Comparison of ENCODE assay signal across 12 cellular contexts in the genomic region with DNA sequence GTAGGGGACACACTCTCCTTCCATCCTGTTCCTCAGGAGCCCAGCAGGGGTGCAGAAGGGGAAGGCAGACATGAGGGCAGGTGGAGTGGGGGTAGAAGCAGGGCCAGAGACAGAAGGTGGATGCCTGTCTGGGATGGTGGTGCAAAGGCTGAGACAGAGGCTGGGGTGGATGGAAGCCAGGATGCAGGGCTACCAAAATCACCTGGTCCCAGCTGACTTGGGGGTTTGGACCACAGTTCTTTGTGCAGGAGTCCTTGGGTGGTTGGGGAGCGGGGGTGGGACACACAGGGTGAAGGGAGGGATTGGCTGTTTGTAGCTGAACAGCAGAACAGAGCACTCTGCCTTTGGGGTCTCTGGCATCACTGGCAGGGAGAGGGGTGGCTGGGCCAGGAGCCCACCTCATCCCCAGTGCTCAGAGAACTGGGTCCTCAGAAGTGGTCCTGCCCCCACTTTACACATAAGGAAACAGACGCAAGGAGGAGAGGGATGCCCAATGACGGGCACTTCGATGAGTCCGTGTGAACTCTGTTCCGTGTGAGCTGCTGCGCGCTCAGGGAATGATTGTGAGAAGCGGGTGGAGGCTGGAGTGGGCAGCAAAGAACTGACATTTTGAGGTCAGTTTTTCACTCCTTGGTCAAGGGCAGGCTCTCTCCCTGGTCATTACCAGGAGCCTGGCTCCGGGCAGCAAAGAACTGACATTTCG. TPM values are rescaled to one million over a fixed set of nuclear protein-coding genes. Genes with fewer than 3 reads are reported as not detected.
A peak's percentile ranks its signal among the peaks of the same experiment; 100 is the strongest.
DNase-seq lines count a peak whose midpoint lies in the region; ATAC-seq, FAIRE-seq and TF ChIP-seq lines count a peak whose summit lies in the region.
"Had no signal": no experiment of that assay in that cellular context is flagged by ENCODE, and none has a peak within 500 bp of the region (broad histone marks: within the 10 kb centered on the region; RNA-seq: fewer than 3 reads in every experiment).

No MANE protein-coding gene starts in this region.

- in situ Hi-C loops in HepG2 (cut with HindIII; ENCODE audit: extremely low pct_ligation_motif_present, low pct_unique_long_range_greater_than_20kb): no loop called here

- H3K9ac ChIP-seq in liver (ENCODE audit: low read depth in 1 of 2, low read length in 2 of 2) (no peak overlapping the region), HepG2 (ENCODE audit: insufficient read depth, low read depth, low read length) (no peak overlapping the region)

- no peak for TF ChIP-seq RAD21 in liver (IDR thresholded peaks at IDR 0.05)
- no peak for TF ChIP-seq RAD21 in HepG2 (CRISPR knock-in tag; IDR thresholded peaks at IDR 0.05)

- H3K36me3 ChIP-seq in liver (ENCODE audit: control insufficient read depth in 4 of 4, insufficient read depth in 3 of 4, low read depth in 1 of 4, low read length in 3 of 4) (peaks cover 0 to 21% (median 6%) of the 10 kb centered on the region in 4 donors), HepG2 (replicated peaks in 1 of 2; ENCODE audit: control insufficient read depth in 1 of 2, insufficient read depth in 2 of 2, low read length in 2 of 2) (peaks cover 0 to 3% of the 10 kb centered on the region in 2 experiments; a peak in 1 of 5 replicates), osteoblast (ENCODE audit: insufficient read depth, low read length) (peaks cover 64% of the 10 kb centered on the region)

- H3K27me3 ChIP-seq in liver (ENCODE audit: control insufficient read depth in 4 of 4, insufficient read depth in 4 of 4, low read length in 3 of 4): no peaks in the 10 kb centered on the region
- no peaks in the 10 kb centered on the region for H3K27me3 ChIP-seq in HepG2 (ENCODE audit: control insufficient read depth in 1 of 2, insufficient read depth in 2 of 2, low read length in 2 of 2)
- no peaks in the 10 kb centered on the region for H3K27me3 ChIP-seq in osteoblast (ENCODE audit: insufficient read depth, low read length)
- H3K27me3 ChIP-seq: BE2C had no signal

- CTCF ChIA-PET in HepG2 (lab: Yijun Ruan, JAX; ENCODE audit: low intra/inter-chr PET ratio, low total read pairs): no interaction called here

- POLR2A ChIA-PET in HepG2 (lab: Yijun Ruan, JAX): no interaction called here

- no peak for TF ChIP-seq CTCF in liver (IDR thresholded peaks at IDR 0.05; ENCODE audit: low read depth, low read length, missing input control)
- TF ChIP-seq CTCF in HepG2 (CRISPR knock-in tag; IDR thresholded peaks at IDR 0.05): no peak
- peak; percentile 29 for TF ChIP-seq CTCF in fibroblast of the aortic adventitia (IDR thresholded peaks at IDR 0.05; ENCODE audit: insufficient read depth, low read length)
- TF ChIP-seq CTCF in osteoblast (IDR thresholded peaks at IDR 0.05; ENCODE audit: extremely low read depth, low read depth, low read length): peak; percentile 15

- H2AFZ ChIP-seq in HepG2 (ENCODE audit: low read length) (no peak overlapping the region), osteoblast (ENCODE audit: low read length) (no peak overlapping the region)

- BruUV-seq in HepG2 (replicated peaks; lab: Mats Ljungman, UMichigan): no TSS peak

- peak overlapping the region; percentile 9 to 14 (median 12) for H3K4me3 ChIP-seq in liver (ENCODE audit: low read depth in 1 of 3, low read length in 3 of 3)
- no peak overlapping the region for H3K4me3 ChIP-seq in HepG2 (replicated peaks in 1 of 3; ENCODE audit: insufficient read depth in 1 of 3, low read depth in 2 of 3, low read length in 3 of 3)
- H3K4me3 ChIP-seq in fibroblast of the aortic adventitia (ENCODE audit: low read depth, low read length): peak overlapping the region; percentile 72
- H3K4me3 ChIP-seq in osteoblast (ENCODE audit: insufficient read depth, low read length): peak overlapping the region; percentile 96

- ATAC-seq in HepG2: no peak
- no peak for ATAC-seq in GM21447 (IDR thresholded peaks at IDR 0.05; ENCODE audit: unreplicated experiment)

- intact Hi-C loops in HepG2 (cut with micrococcal nuclease; ENCODE audit: unreplicated experiment): loop anchor here (1.0 kb wide), 1 partner anchor 25 kb away; no protein-coding TSS in a partner anchor

- no peak for FAIRE-seq in HepG2 (lab: Jason Lieb, UNC)
- FAIRE-seq: small intestine had no signal

- no peak for TF ChIP-seq POLR2A in HepG2 (IDR thresholded peaks at IDR 0.05; ENCODE audit: insufficient read depth in 1 of 2, low read depth in 2 of 2, low read length in 2 of 2)

- H3K9me3 ChIP-seq in liver (ENCODE audit: control insufficient read depth in 4 of 4, low read length in 3 of 4) (no peaks in the 10 kb centered on the region), HepG2 (ENCODE audit: low read length) (no peaks in the 10 kb centered on the region), osteoblast (ENCODE audit: low read depth, low read length) (no peaks in the 10 kb centered on the region)
- H3K9me3 ChIP-seq: BE2C had no signal

- H3K79me2 ChIP-seq in HepG2 (ENCODE audit: insufficient read depth, low read length) (no peaks in the 10 kb centered on the region), osteoblast (ENCODE audit: insufficient read depth, low read length) (peaks cover 69% of the 10 kb centered on the region)

- H3K4me2 ChIP-seq in HepG2 (ENCODE audit: low read depth, low read length): no peak overlapping the region
- H3K4me2 ChIP-seq in osteoblast (ENCODE audit: insufficient read depth, low read length): peak overlapping the region; percentile 91

- TF ChIP-seq EP300 in HepG2 (IDR thresholded peaks at IDR 0.05; ENCODE audit: low read depth in 2 of 2, low read length in 2 of 2) (no peak), HepG2 (CRISPR knock-in tag; IDR thresholded peaks at IDR 0.05; ENCODE audit: borderline replicate concordance) (no peak)

- H3K4me1 ChIP-seq in liver (ENCODE audit: control insufficient read depth in 4 of 4, insufficient read depth in 4 of 4, low read length in 3 of 4) (no peaks in the 10 kb centered on the region), HepG2 (ENCODE audit: insufficient read depth, low read length) (peaks cover 9% of the 10 kb centered on the region), osteoblast (ENCODE audit: insufficient read depth, low read length) (peaks cover 39% of the 10 kb centered on the region)
- H3K4me1 ChIP-seq: BE2C had no signal

- H4K20me1 ChIP-seq in HepG2 (ENCODE audit: insufficient read depth, low read length) (no peaks in the 10 kb centered on the region), osteoblast (ENCODE audit: insufficient read depth, low read length) (peaks cover 59% of the 10 kb centered on the region)

- no peak for DNase-seq in HepG2 (ENCODE audit: low spot score)
- DNase-seq in fibroblast of the aortic adventitia (ENCODE audit: low read depth): no peak
- DNase-seq in osteoblast (ENCODE audit: insufficient read length, low spot score, missing footprints): peak; percentile 82
- no peak for DNase-seq in NCI-H82 treated with DMSO at 0.1 percent for 48 hours (lab: John Stamatoyannopoulos, UW; ENCODE audit: unreplicated experiment)
- DNase-seq in effector CD4-positive, alpha-beta T cell: no peak
- DNase-seq in AG08396 (ENCODE audit: low spot score): no peak
- DNase-seq: activated effector memory CD4-positive, alpha-beta T cell treated with anti-CD3 and anti-CD28 coated beads, Interleukin-2, amount 50 U/mL, for 16 hours; BE2C; NCI-H446 treated with DMSO at 0.1 percent for 48 hours; small intestine had no signal

- WGBS in liver: 83% methylated on average over 11 of the region's 11 CpGs
- WGBS in HepG2 (ENCODE audit: low lambda C conversion rate): 92% methylated on average over 8 of the region's 11 CpGs

- H3K27ac ChIP-seq in liver (ENCODE audit: low read depth in 1 of 2, low read length in 2 of 2): peak overlapping the region; percentile 15 to 34
- no peak overlapping the region for H3K27ac ChIP-seq in HepG2 (ENCODE audit: extremely low read length, insufficient read depth, low read length)
- peak overlapping the region; percentile 96 for H3K27ac ChIP-seq in osteoblast (ENCODE audit: low read depth, low read length)

RNA-seq across cellular contexts. Expression of a gene that starts 1.8 kb away (rescaled TPM):
- total RNA-seq in liver (100 to 1,000 TPM in 1 of 2 donors, 1 to 10 TPM in 1; 7.4 to 168 TPM), HepG2 (2016; rRNA removed; fragmentation: Illumina TruSeq; extraction: Trizol) (75.4 and 93.7 TPM in 2 replicates), fibroblast of the aortic adventitia (ENCODE audit: low replicate concordance) (369 and 631 TPM in 2 replicates), osteoblast (3,614 and 3,853 TPM in 2 replicates)
- polyA plus RNA-seq in liver (100 to 1,000 TPM in 1 of 2 donors, 10 to 100 TPM in 1; 24.6 to 309 TPM), HepG2 (2011; rRNA removed) (12.6 and 14.1 TPM in 2 replicates)
- total RNA-seq in HepG2 (2016; cell fraction: cytosol; rRNA removed; fragmentation: Illumina TruSeq; extraction: Trizol; ENCODE audit: low read depth): 15.8 and 16.5 TPM in 2 replicates
- 83.7 and 102 TPM in 2 replicates for total RNA-seq in HepG2 (2016; cell fraction: insoluble cytoplasmic fraction; rRNA removed; fragmentation: Illumina TruSeq; extraction: Trizol)
- 20.1 and 22.3 TPM in 2 replicates for total RNA-seq in HepG2 (2016; cell fraction: membrane; rRNA removed; fragmentation: Illumina TruSeq; extraction: Trizol)
- total RNA-seq in HepG2 (2016; cell fraction: nucleus; rRNA removed; fragmentation: Illumina TruSeq; extraction: Trizol): 36.8 and 37.1 TPM in 2 replicates
- polyA plus RNA-seq in HepG2 (2011; cell fraction: cytosol; rRNA removed): 11.6 and 11.8 TPM in 2 replicates
- 25.0 and 34.5 TPM in 2 replicates for polyA plus RNA-seq in HepG2 (2011; cell fraction: nucleus; rRNA removed)
- 3.6 and 5.8 TPM in 2 replicates for polyA plus RNA-seq in HepG2 (2012)
- polyA plus RNA-seq in HepG2 (2016; cell fraction: cytosol; fragmentation: Illumina TruSeq; extraction: Trizol; ENCODE audit: low read depth): 19.4 and 20.0 TPM in 2 replicates
- 110 TPM in 2 replicates for polyA plus RNA-seq in HepG2 (2016; cell fraction: insoluble cytoplasmic fraction; fragmentation: Illumina TruSeq; extraction: Trizol; ENCODE audit: low read depth)
- 20.4 and 20.8 TPM in 2 replicates for polyA plus RNA-seq in HepG2 (2016; cell fraction: membrane; fragmentation: Illumina TruSeq; extraction: Trizol; ENCODE audit: low read depth)
- polyA plus RNA-seq in HepG2 (2016; cell fraction: nucleus; fragmentation: Illumina TruSeq; extraction: Trizol; ENCODE audit: insufficient read depth, low read depth): 55.4 and 61.9 TPM in 2 replicates
- polyA minus RNA-seq in HepG2 (2011; rRNA and poly(A)+ RNA removed; ENCODE audit: low replicate concordance): 1.5 and 8.0 TPM in 2 replicates
- 2.4 and 3.3 TPM in 2 replicates for polyA minus RNA-seq in HepG2 (2011; cell fraction: cytosol; rRNA and poly(A)+ RNA removed)
- polyA minus RNA-seq in HepG2 (2011; cell fraction: nucleus; rRNA and poly(A)+ RNA removed): 5.0 and 7.5 TPM in 2 replicates

RNA-seq across cellular contexts. Expression of a gene that starts 22.4 kb away (rescaled TPM):
- total RNA-seq in liver: 10 to 100 TPM; 21.7 to 42.9 TPM
- 10 to 100 TPM; 11.2 to 23.1 TPM for polyA plus RNA-seq in liver
- 6.8 and 11.5 TPM in 2 replicates for total RNA-seq in HepG2 (2016; rRNA removed; fragmentation: Illumina TruSeq; extraction: Trizol)
- total RNA-seq in HepG2 (2016; cell fraction: cytosol; rRNA removed; fragmentation: Illumina TruSeq; extraction: Trizol; ENCODE audit: low read depth): 8.7 and 10.3 TPM in 2 replicates
- 6.4 and 12.0 TPM in 2 replicates for total RNA-seq in HepG2 (2016; cell fraction: insoluble cytoplasmic fraction; rRNA removed; fragmentation: Illumina TruSeq; extraction: Trizol)
- total RNA-seq in HepG2 (2016; cell fraction: membrane; rRNA removed; fragmentation: Illumina TruSeq; extraction: Trizol): 8.6 and 9.5 TPM in 2 replicates
- 15.6 and 17.2 TPM in 2 replicates for total RNA-seq in HepG2 (2016; cell fraction: nucleus; rRNA removed; fragmentation: Illumina TruSeq; extraction: Trizol)
- 26.8 and 28.0 TPM in 2 replicates for polyA plus RNA-seq in HepG2 (2011; rRNA removed)
- 10.5 and 14.3 TPM in 2 replicates for polyA plus RNA-seq in HepG2 (2011; cell fraction: cytosol; rRNA removed)
- 82.0 and 109 TPM in 2 replicates for polyA plus RNA-seq in HepG2 (2011; cell fraction: nucleus; rRNA removed)
- 15.1 and 15.4 TPM in 2 replicates for polyA plus RNA-seq in HepG2 (2012)
- polyA plus RNA-seq in HepG2 (2016; cell fraction: cytosol; fragmentation: Illumina TruSeq; extraction: Trizol; ENCODE audit: low read depth): 1.9 and 2.2 TPM in 2 replicates
- 7.8 and 8.9 TPM in 2 replicates for polyA plus RNA-seq in HepG2 (2016; cell fraction: insoluble cytoplasmic fraction; fragmentation: Illumina TruSeq; extraction: Trizol; ENCODE audit: low read depth)
- 6.0 and 6.6 TPM in 2 replicates for polyA plus RNA-seq in HepG2 (2016; cell fraction: membrane; fragmentation: Illumina TruSeq; extraction: Trizol; ENCODE audit: low read depth)
- 24.9 and 26.7 TPM in 2 replicates for polyA plus RNA-seq in HepG2 (2016; cell fraction: nucleus; fragmentation: Illumina TruSeq; extraction: Trizol; ENCODE audit: insufficient read depth, low read depth)
- polyA minus RNA-seq in HepG2 (2011; rRNA and poly(A)+ RNA removed; ENCODE audit: low replicate concordance): 25.1 and 71.4 TPM in 2 replicates
- polyA minus RNA-seq in HepG2 (2011; cell fraction: cytosol; rRNA and poly(A)+ RNA removed): 11.7 and 19.1 TPM in 2 replicates
- 32.3 and 34.8 TPM in 2 replicates for polyA minus RNA-seq in HepG2 (2011; cell fraction: nucleus; rRNA and poly(A)+ RNA removed)
- 8.6 and 12.9 TPM in 2 replicates for total RNA-seq in fibroblast of the aortic adventitia (ENCODE audit: low replicate concordance)
- 27.5 and 35.7 TPM in 2 replicates for total RNA-seq in osteoblast

RNA-seq across cellular contexts. Expression of a gene that starts 30.9 kb away (rescaled TPM):
- total RNA-seq in liver: 10 to 100 TPM; 19.7 to 32.3 TPM
- polyA plus RNA-seq in liver: 10 to 100 TPM in 1 of 2 donors, 1 to 10 TPM in 1; 7.3 to 12.7 TPM
- 6.8 and 13.8 TPM in 2 replicates for total RNA-seq in HepG2 (2016; rRNA removed; fragmentation: Illumina TruSeq; extraction: Trizol)
- 7.8 and 8.9 TPM in 2 replicates for total RNA-seq in HepG2 (2016; cell fraction: cytosol; rRNA removed; fragmentation: Illumina TruSeq; extraction: Trizol; ENCODE audit: low read depth)
- 8.1 and 12.0 TPM in 2 replicates for total RNA-seq in HepG2 (2016; cell fraction: insoluble cytoplasmic fraction; rRNA removed; fragmentation: Illumina TruSeq; extraction: Trizol)
- total RNA-seq in HepG2 (2016; cell fraction: membrane; rRNA removed; fragmentation: Illumina TruSeq; extraction: Trizol): 6.1 and 6.3 TPM in 2 replicates
- 16.5 and 17.3 TPM in 2 replicates for total RNA-seq in HepG2 (2016; cell fraction: nucleus; rRNA removed; fragmentation: Illumina TruSeq; extraction: Trizol)
- polyA plus RNA-seq in HepG2 (2011; rRNA removed): 13.4 and 14.4 TPM in 2 replicates
- 6.8 and 10.0 TPM in 2 replicates for polyA plus RNA-seq in HepG2 (2011; cell fraction: cytosol; rRNA removed)
- polyA plus RNA-seq in HepG2 (2011; cell fraction: nucleus; rRNA removed): 63.6 and 86.3 TPM in 2 replicates
- 4.8 and 7.7 TPM in 2 replicates for polyA plus RNA-seq in HepG2 (2012)
- polyA plus RNA-seq in HepG2 (2016; cell fraction: cytosol; fragmentation: Illumina TruSeq; extraction: Trizol; ENCODE audit: low read depth): 1.6 and 1.8 TPM in 2 replicates
- polyA plus RNA-seq in HepG2 (2016; cell fraction: insoluble cytoplasmic fraction; fragmentation: Illumina TruSeq; extraction: Trizol; ENCODE audit: low read depth): 7.1 and 8.6 TPM in 2 replicates
- 3.0 and 4.2 TPM in 2 replicates for polyA plus RNA-seq in HepG2 (2016; cell fraction: membrane; fragmentation: Illumina TruSeq; extraction: Trizol; ENCODE audit: low read depth)
- polyA plus RNA-seq in HepG2 (2016; cell fraction: nucleus; fragmentation: Illumina TruSeq; extraction: Trizol; ENCODE audit: insufficient read depth, low read depth): 59.8 and 63.8 TPM in 2 replicates
- polyA minus RNA-seq in HepG2 (2011; rRNA and poly(A)+ RNA removed; ENCODE audit: low replicate concordance): 16.5 and 37.7 TPM in 2 replicates
- 3.3 and 6.0 TPM in 2 replicates for polyA minus RNA-seq in HepG2 (2011; cell fraction: cytosol; rRNA and poly(A)+ RNA removed)
- 13.0 and 13.4 TPM in 2 replicates for polyA minus RNA-seq in HepG2 (2011; cell fraction: nucleus; rRNA and poly(A)+ RNA removed)
- 42.6 and 46.3 TPM in 2 replicates for total RNA-seq in fibroblast of the aortic adventitia (ENCODE audit: low replicate concordance)
- total RNA-seq in osteoblast: 44.5 and 51.9 TPM in 2 replicates

RNA-seq across cellular contexts. Expression of a gene that starts 31.5 kb away (rescaled TPM):
- total RNA-seq in liver: 1 to 10 TPM; 6.0 to 6.1 TPM
- polyA plus RNA-seq in liver: 1 to 10 TPM; 4.6 to 6.2 TPM
- total RNA-seq in HepG2 (2016; rRNA removed; fragmentation: Illumina TruSeq; extraction: Trizol): 10.7 and 12.4 TPM in 2 replicates
- total RNA-seq in HepG2 (2016; cell fraction: cytosol; rRNA removed; fragmentation: Illumina TruSeq; extraction: Trizol; ENCODE audit: low read depth): 4.7 and 5.5 TPM in 2 replicates
- 10.0 and 10.5 TPM in 2 replicates for total RNA-seq in HepG2 (2016; cell fraction: insoluble cytoplasmic fraction; rRNA removed; fragmentation: Illumina TruSeq; extraction: Trizol)
- 8.0 and 9.2 TPM in 2 replicates for total RNA-seq in HepG2 (2016; cell fraction: membrane; rRNA removed; fragmentation: Illumina TruSeq; extraction: Trizol)
- total RNA-seq in HepG2 (2016; cell fraction: nucleus; rRNA removed; fragmentation: Illumina TruSeq; extraction: Trizol): 11.2 and 11.4 TPM in 2 replicates
- polyA plus RNA-seq in HepG2 (2011; rRNA removed): 12.6 and 12.8 TPM in 2 replicates
- polyA plus RNA-seq in HepG2 (2011; cell fraction: cytosol; rRNA removed): 5.0 and 8.9 TPM in 2 replicates
- 20.8 and 21.2 TPM in 2 replicates for polyA plus RNA-seq in HepG2 (2011; cell fraction: nucleus; rRNA removed)
- 9.1 and 10.6 TPM in 2 replicates for polyA plus RNA-seq in HepG2 (2012)
- polyA plus RNA-seq in HepG2 (2016; cell fraction: cytosol; fragmentation: Illumina TruSeq; extraction: Trizol; ENCODE audit: low read depth): 2.7 and 3.1 TPM in 2 replicates
- polyA plus RNA-seq in HepG2 (2016; cell fraction: insoluble cytoplasmic fraction; fragmentation: Illumina TruSeq; extraction: Trizol; ENCODE audit: low read depth): 10.6 and 13.7 TPM in 2 replicates
- 4.7 and 5.8 TPM in 2 replicates for polyA plus RNA-seq in HepG2 (2016; cell fraction: membrane; fragmentation: Illumina TruSeq; extraction: Trizol; ENCODE audit: low read depth)
- 26.2 and 27.4 TPM in 2 replicates for polyA plus RNA-seq in HepG2 (2016; cell fraction: nucleus; fragmentation: Illumina TruSeq; extraction: Trizol; ENCODE audit: insufficient read depth, low read depth)
- 20.7 and 43.7 TPM in 2 replicates for polyA minus RNA-seq in HepG2 (2011; rRNA and poly(A)+ RNA removed; ENCODE audit: low replicate concordance)
- 10.5 and 12.9 TPM in 2 replicates for polyA minus RNA-seq in HepG2 (2011; cell fraction: cytosol; rRNA and poly(A)+ RNA removed)
- polyA minus RNA-seq in HepG2 (2011; cell fraction: nucleus; rRNA and poly(A)+ RNA removed): 18.7 and 20.5 TPM in 2 replicates
- 15.4 and 19.3 TPM in 2 replicates for total RNA-seq in fibroblast of the aortic adventitia (ENCODE audit: low replicate concordance)
- 13.4 and 14.7 TPM in 2 replicates for total RNA-seq in osteoblast

RNA-seq across cellular contexts. Expression of a gene that starts 56.9 kb away (rescaled TPM):
- total RNA-seq in liver (10 to 100 TPM; 33.4 to 39.8 TPM), HepG2 (2016; rRNA removed; fragmentation: Illumina TruSeq; extraction: Trizol) (104 and 178 TPM in 2 replicates), fibroblast of the aortic adventitia (ENCODE audit: low replicate concordance) (161 and 328 TPM in 2 replicates), osteoblast (141 and 151 TPM in 2 replicates)
- polyA plus RNA-seq in liver (10 to 100 TPM; 12.7 to 16.4 TPM), HepG2 (2011; rRNA removed) (27.0 and 28.8 TPM in 2 replicates)
- total RNA-seq in HepG2 (2016; cell fraction: cytosol; rRNA removed; fragmentation: Illumina TruSeq; extraction: Trizol; ENCODE audit: low read depth): 34.4 and 37.3 TPM in 2 replicates
- 107 and 164 TPM in 2 replicates for total RNA-seq in HepG2 (2016; cell fraction: insoluble cytoplasmic fraction; rRNA removed; fragmentation: Illumina TruSeq; extraction: Trizol)
- total RNA-seq in HepG2 (2016; cell fraction: membrane; rRNA removed; fragmentation: Illumina TruSeq; extraction: Trizol): 37.1 and 43.1 TPM in 2 replicates
- total RNA-seq in HepG2 (2016; cell fraction: nucleus; rRNA removed; fragmentation: Illumina TruSeq; extraction: Trizol): 42.3 and 46.9 TPM in 2 replicates
- polyA plus RNA-seq in HepG2 (2011; cell fraction: cytosol; rRNA removed): 21.8 and 24.3 TPM in 2 replicates
- 15.1 and 15.4 TPM in 2 replicates for polyA plus RNA-seq in HepG2 (2011; cell fraction: nucleus; rRNA removed)
- polyA plus RNA-seq in HepG2 (2012): 23.9 and 26.9 TPM in 2 replicates
- polyA plus RNA-seq in HepG2 (2016; cell fraction: cytosol; fragmentation: Illumina TruSeq; extraction: Trizol; ENCODE audit: low read depth): 2.7 and 3.0 TPM in 2 replicates
- 70.7 and 75.2 TPM in 2 replicates for polyA plus RNA-seq in HepG2 (2016; cell fraction: insoluble cytoplasmic fraction; fragmentation: Illumina TruSeq; extraction: Trizol; ENCODE audit: low read depth)
- 12.5 and 14.8 TPM in 2 replicates for polyA plus RNA-seq in HepG2 (2016; cell fraction: membrane; fragmentation: Illumina TruSeq; extraction: Trizol; ENCODE audit: low read depth)
- polyA plus RNA-seq in HepG2 (2016; cell fraction: nucleus; fragmentation: Illumina TruSeq; extraction: Trizol; ENCODE audit: insufficient read depth, low read depth): 26.9 and 30.3 TPM in 2 replicates
- polyA minus RNA-seq in HepG2 (2011; rRNA and poly(A)+ RNA removed; ENCODE audit: low replicate concordance): 84.0 and 119 TPM in 2 replicates
- 68.8 and 69.8 TPM in 2 replicates for polyA minus RNA-seq in HepG2 (2011; cell fraction: cytosol; rRNA and poly(A)+ RNA removed)
- 42.0 and 56.1 TPM in 2 replicates for polyA minus RNA-seq in HepG2 (2011; cell fraction: nucleus; rRNA and poly(A)+ RNA removed)

Comparison
In these comparisons a context has a peak if more than half of its experiments do, and no peak if none do; other contexts are left out.
1. H3K4me3 ChIP-seq: peak in liver (3 of 3), fibroblast of the aortic adventitia (single experiment) and osteoblast (single experiment); none in HepG2 (0 of 3).
2. CTCF ChIP-seq: peak in fibroblast of the aortic adventitia (single experiment) and osteoblast (single experiment); none in liver (single experiment) and HepG2 (single experiment).